ENCODE assay signal across 8 cellular contexts in genomic region chr1:1040004-1040991, GRCh38. TPM values are rescaled to one million over a fixed set of nuclear protein-coding genes. Genes with fewer than 3 reads are reported as not detected.
A peak's percentile ranks its signal among the peaks of the same experiment; 100 is the strongest.
DNase-seq lines count a peak whose midpoint lies in the region; ATAC-seq and TF ChIP-seq lines count a peak whose summit lies in the region.

No MANE protein-coding gene starts in this region.

- peak overlapping the region; percentile 67 for H3K4me3 ChIP-seq in ACC112 (ENCODE audit: low read depth, low read length)
- H3K4me3 ChIP-seq in dorsolateral prefrontal cortex: peak overlapping the region; percentile 33 to 71 (median 56)

- peaks cover 19% of the 10 kb centered on the region for H3K4me1 Mint-ChIP-seq in activated CD8-positive, alpha-beta T cell treated with anti-CD3 and anti-CD28 coated beads for 36 hours (ENCODE audit: low read depth)

- no peak overlapping the region for H2AFZ ChIP-seq in ACC112 (ENCODE audit: low read length, unreplicated experiment)

- H3K4me3 Mint-ChIP-seq in activated CD8-positive, alpha-beta T cell treated with anti-CD3 and anti-CD28 coated beads for 36 hours: peak overlapping the region; percentile 57

- H3K79me2 ChIP-seq in ACC112 (ENCODE audit: control insufficient read depth, insufficient read depth, low read length, unreplicated experiment): no peaks in the 10 kb centered on the region

- DNase-seq in NCI-H1930 (lab: John Stamatoyannopoulos, UW) (peak; percentile 75 to 84), dorsolateral prefrontal cortex (peak; percentile 19 to 85 (median 73)), lung microvascular endothelial cell (ENCODE audit: low read depth in 2 of 2) (peak; percentile 90 to 94)
- peak; percentile 85 for DNase-seq in activated CD8-positive, alpha-beta T cell treated with anti-CD3 and anti-CD28 coated beads for 36 hours
- DNase-seq in stimulated activated CD8-positive, alpha-beta memory T cell treated with anti-CD3 and anti-CD28 coated beads, Interleukin-12 subunit alpha, Interleukin-12 subunit beta, amount 100 ng/mL, for 4 hours (ENCODE audit: low read depth): peak; percentile 65

- no peaks in the 10 kb centered on the region for H3K27me3 ChIP-seq in ACC112 (ENCODE audit: insufficient read depth, low read length)
- H3K27me3 ChIP-seq in dorsolateral prefrontal cortex: no peaks in the 10 kb centered on the region

- H3K36me3 Mint-ChIP-seq in activated CD8-positive, alpha-beta T cell treated with anti-CD3 and anti-CD28 coated beads for 36 hours (ENCODE audit: low read depth): peaks cover 9% of the 10 kb centered on the region

- no peak overlapping the region for H3K27ac Mint-ChIP-seq in activated CD8-positive, alpha-beta T cell treated with anti-CD3 and anti-CD28 coated beads for 36 hours

- peaks cover 26% of the 10 kb centered on the region for H3K27me3 Mint-ChIP-seq in activated CD8-positive, alpha-beta T cell treated with anti-CD3 and anti-CD28 coated beads for 36 hours

- POLR2A ChIA-PET in activated CD8-positive, alpha-beta T cell treated with anti-CD3 and anti-CD28 coated beads for 36 hours (lab: Charles Lee): interaction anchor here (0.6 to 4.7 kb wide), 8 partner anchors 8 to 375 kb away, joined by 3 to 30 read pairs (median 3); no protein-coding TSS in a partner anchor

- CTCF ChIA-PET in activated CD8-positive, alpha-beta T cell treated with anti-CD3 and anti-CD28 coated beads for 36 hours (lab: Charles Lee): interaction anchor here (1.1 to 3.6 kb wide), 7 partner anchors 19 to 252 kb away, joined by 3 to 21 read pairs (median 4); no protein-coding TSS in a partner anchor

- H3K4me1 ChIP-seq in ACC112 (ENCODE audit: control insufficient read depth, insufficient read depth, low read length, unreplicated experiment): peaks cover 12% of the 10 kb centered on the region

- peaks cover 2% of the 10 kb centered on the region for H3K9me3 Mint-ChIP-seq in activated CD8-positive, alpha-beta T cell treated with anti-CD3 and anti-CD28 coated beads for 36 hours

- H3K36me3 ChIP-seq in ACC112 (ENCODE audit: insufficient read depth, low read length): peaks cover 18% of the 10 kb centered on the region; the same call in 1 of the 2 replicates

- no peak for TF ChIP-seq CTCF in activated CD8-positive, alpha-beta T cell treated with anti-CD3 and anti-CD28 coated beads for 36 hours (IDR thresholded peaks at IDR 0.05)
- peak in 10 of 56 donors; percentile 8 to 28 (median 17) for TF ChIP-seq CTCF in dorsolateral prefrontal cortex (IDR thresholded peaks at IDR 0.05 in 54 of 56, conservative IDR thresholded peaks at IDR 0.05 in 2 of 56; ENCODE audit: low read depth in 1 of 56, partially characterized antibody in 56 of 56)

- intact Hi-C loops in activated CD8-positive, alpha-beta T cell treated with anti-CD3 and anti-CD28 coated beads for 36 hours (cut with micrococcal nuclease): no loop called here
- intact Hi-C loops in dorsolateral prefrontal cortex (cut with DNase I): no loop called here

- H3K27ac ChIP-seq in ACC112 (ENCODE audit: low read depth, low read length) (no peak overlapping the region), dorsolateral prefrontal cortex (peak overlapping the region in 30 of 59 donors; percentile 9 to 79 (median 55))

- ATAC-seq in GM18868 (IDR thresholded peaks at IDR 0.05; ENCODE audit: unreplicated experiment) (peak; percentile 49), HG03521 (IDR thresholded peaks at IDR 0.05; ENCODE audit: unreplicated experiment) (no peak)
- peak; percentile 88 for ATAC-seq in activated CD8-positive, alpha-beta T cell treated with anti-CD3 and anti-CD28 coated beads for 36 hours

RNA-seq across cellular contexts. Expression of gene AGRN, which starts 20.4 kb away (rescaled TPM):
- total RNA-seq in activated CD8-positive, alpha-beta T cell treated with anti-CD3 and anti-CD28 coated beads for 36 hours: 10 to 100 TPM; 64.9 to 68.0 TPM
- 100 to 1,000 TPM in 70 of 120 experiments, 10 to 100 TPM in 50; 67.4 to 194 (median 105) TPM for total RNA-seq in dorsolateral prefrontal cortex
- total RNA-seq in lung microvascular endothelial cell: 35.7 and 53.8 TPM in 2 replicates

RNA-seq across cellular contexts. Expression of gene ISG15, which starts 27.0 kb away (rescaled TPM):
- 100 to 1,000 TPM in 1 of 2 experiments, 10 to 100 TPM in 1; 94.5 to 102 TPM for total RNA-seq in activated CD8-positive, alpha-beta T cell treated with anti-CD3 and anti-CD28 coated beads for 36 hours
- 100 to 1,000 TPM in 3 of 120 experiments, 10 to 100 TPM in 113, 1 to 10 TPM in 4; 6.0 to 422 (median 18.9) TPM for total RNA-seq in dorsolateral prefrontal cortex
- total RNA-seq in lung microvascular endothelial cell: 109 TPM in 2 replicates

RNA-seq across cellular contexts. Expression of gene RNF223, which starts 33.8 kb away (rescaled TPM):
- total RNA-seq in activated CD8-positive, alpha-beta T cell treated with anti-CD3 and anti-CD28 coated beads for 36 hours: not detected
- total RNA-seq in dorsolateral prefrontal cortex: under 1 TPM in 2 of 120 experiments, not detected in 118; 0.28 to 0.63 TPM
- total RNA-seq in lung microvascular endothelial cell: not detected in 2 replicates

RNA-seq across cellular contexts. Expression of gene HES4, which starts 40.4 kb away (rescaled TPM):
- total RNA-seq in activated CD8-positive, alpha-beta T cell treated with anti-CD3 and anti-CD28 coated beads for 36 hours: 1 to 10 TPM; 5.7 to 9.0 TPM
- total RNA-seq in dorsolateral prefrontal cortex (10 to 100 TPM in 119 of 120 experiments, 1 to 10 TPM in 1; 8.9 to 60.0 (median 25.0) TPM), lung microvascular endothelial cell (23.3 and 24.8 TPM in 2 replicates)

RNA-seq across cellular contexts. Expression of gene PERM1, which starts 58.4 kb away (rescaled TPM):
- total RNA-seq in activated CD8-positive, alpha-beta T cell treated with anti-CD3 and anti-CD28 coated beads for 36 hours: not detected
- total RNA-seq in dorsolateral prefrontal cortex (1 to 10 TPM in 6 of 120 experiments, under 1 TPM in 63, not detected in 51; 0.13 to 1.8 (median 0.43) TPM), lung microvascular endothelial cell (not detected in 2 replicates)
